12 cellular contexts compared by ENCODE assay signal in the genomic region with DNA sequence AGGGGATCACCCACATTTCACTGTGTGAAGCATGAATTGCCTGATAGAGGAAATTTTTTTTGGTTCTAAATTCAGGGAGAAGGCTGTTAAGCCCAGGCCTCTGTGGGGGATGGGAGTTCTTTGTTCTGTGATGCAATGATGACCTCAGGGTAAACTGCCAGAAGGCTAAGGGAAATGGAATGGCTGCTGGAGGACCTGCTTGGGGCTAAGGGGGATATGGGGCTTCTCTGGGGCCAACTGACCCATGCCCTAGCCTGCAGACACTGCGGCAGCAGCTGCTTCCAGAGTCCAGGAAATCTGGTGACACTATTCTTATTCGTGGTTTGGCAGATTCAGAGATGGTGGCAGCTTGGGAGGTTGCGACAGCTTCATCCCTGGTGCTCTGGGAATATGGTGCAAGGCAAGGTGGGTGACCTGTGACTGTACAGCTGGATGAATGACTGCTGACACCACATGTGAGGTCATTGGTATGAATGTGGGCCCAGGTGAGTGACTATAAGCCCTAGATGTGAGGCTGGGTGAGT. TPM values are rescaled to one million over a fixed set of nuclear protein-coding genes. Genes with fewer than 3 reads are reported as not detected.
DNase-seq lines count a peak whose midpoint lies in the region; ATAC-seq and TF ChIP-seq lines count a peak whose summit lies in the region.
"Had no signal": no experiment of that assay in that cellular context is flagged by ENCODE, and none has a peak within 500 bp of the region (broad histone marks: within the 10 kb centered on the region; RNA-seq: fewer than 3 reads in every experiment).

No MANE protein-coding gene starts in this region.

- BruUV-seq in IMR-90 (replicated peaks; lab: Mats Ljungman, UMichigan) = no TSS peak

- H3K27me3 ChIP-seq in BLaER1 (no peaks in the 10 kb centered on the region), IMR-90 (ENCODE audit: control insufficient read depth, insufficient read depth, low read length) (no peaks in the 10 kb centered on the region), hepatocyte (no peaks in the 10 kb centered on the region)

- no peak overlapping the region for H3K18ac ChIP-seq in IMR-90 (ENCODE audit: low read depth, low read length)

- H3K9me1 ChIP-seq in IMR-90 (ENCODE audit: insufficient read depth, low read length) = peaks cover 12% of the 10 kb centered on the region; the same call in 1 of the 2 replicates

- H3K27ac Mint-ChIP-seq in activated B cell treated with CpG ODN at 0.5 μM for 24 hours = peak overlapping the region; percentile 50
- H3K27ac Mint-ChIP-seq: activated naive CD8-positive, alpha-beta T cell treated with anti-CD3 and anti-CD28 coated beads for 36 hours had no signal

- H3K9ac ChIP-seq in BLaER1 = no peak overlapping the region
- H3K9ac ChIP-seq in IMR-90 (ENCODE audit: low read depth, low read length) = no peak overlapping the region

- no peak overlapping the region for H3K56ac ChIP-seq in IMR-90 (ENCODE audit: extremely low read depth, insufficient read depth, low read length)

- H3K36me3 ChIP-seq in BLaER1 (peaks cover 39% of the 10 kb centered on the region; the same call in 1 of the 2 replicates), IMR-90 (ENCODE audit: control insufficient read depth, insufficient read depth, low read length) (peaks cover 11% of the 10 kb centered on the region), hepatocyte (replicated peaks; ENCODE audit: insufficient read depth, low read depth) (no peaks in the 10 kb centered on the region)

- H3K9me3 ChIP-seq in BLaER1 (no peaks in the 10 kb centered on the region), IMR-90 (ENCODE audit: control insufficient read depth, insufficient read depth, low read length) (no peaks in the 10 kb centered on the region), hepatocyte (ENCODE audit: low read depth) (no peaks in the 10 kb centered on the region)

- no peaks in the 10 kb centered on the region for H3K9me3 Mint-ChIP-seq in activated B cell treated with CpG ODN at 0.5 μM for 24 hours
- H3K9me3 Mint-ChIP-seq: activated naive CD8-positive, alpha-beta T cell treated with anti-CD3 and anti-CD28 coated beads for 36 hours had no signal

- no peak overlapping the region for H2BK15ac ChIP-seq in IMR-90 (ENCODE audit: low read depth, low read length)

- H4K91ac ChIP-seq in IMR-90 (ENCODE audit: insufficient read depth, low read depth, low read length) = no peak overlapping the region

- no peak overlapping the region for H4K5ac ChIP-seq in IMR-90 (ENCODE audit: low read depth, low read length)

- H3K4me2 ChIP-seq in BLaER1 (peak overlapping the region; percentile 56), IMR-90 (ENCODE audit: low read depth, low read length) (no peak overlapping the region), hepatocyte (no peak overlapping the region)

- H3K79me2 ChIP-seq in hepatocyte = no peaks in the 10 kb centered on the region

- no peak for TF ChIP-seq POLR2A in IMR-90 (IDR thresholded peaks at IDR 0.05; ENCODE audit: low read depth, low read length)

- no peaks in the 10 kb centered on the region; a peak in 1 of 4 replicates for H3K79me1 ChIP-seq in IMR-90 (ENCODE audit: low read depth in 1 of 2, low read length in 2 of 2)

- no peak overlapping the region for H2BK20ac ChIP-seq in IMR-90 (ENCODE audit: low read depth, low read length)

- dilution Hi-C loops in IMR-90 (cut with HindIII; ENCODE audit: low sequenced_read_pairs, unreplicated experiment) = no loop called here

- H2BK120ac ChIP-seq in IMR-90 (ENCODE audit: low read depth, low read length) = no peak overlapping the region

- TF ChIP-seq RAD21 in IMR-90 (IDR thresholded peaks at IDR 0.05; ENCODE audit: low read length) = no peak

- H2AFZ ChIP-seq in IMR-90 (replicated peaks; ENCODE audit: low read length, poor library complexity) (no peak overlapping the region), hepatocyte (no peak overlapping the region)

- H3K14ac ChIP-seq in IMR-90 (replicated peaks; ENCODE audit: low read depth, low read length) = no peak overlapping the region

- no peaks in the 10 kb centered on the region for H4K20me1 ChIP-seq in BLaER1
- no peaks in the 10 kb centered on the region for H4K20me1 ChIP-seq in IMR-90 (ENCODE audit: insufficient read depth, low read length)
- no peaks in the 10 kb centered on the region for H4K20me1 ChIP-seq in hepatocyte (ENCODE audit: insufficient read depth, poor library complexity, severe bottlenecking)

- H3K4me1 Mint-ChIP-seq in activated B cell treated with CpG ODN at 0.5 μM for 24 hours = no peaks in the 10 kb centered on the region
- H3K4me1 Mint-ChIP-seq: activated naive CD8-positive, alpha-beta T cell treated with anti-CD3 and anti-CD28 coated beads for 36 hours had no signal

- H2AK9ac ChIP-seq in IMR-90 (replicated peaks; ENCODE audit: low read depth, low read length, poor library complexity) = no peak overlapping the region

- no peaks in the 10 kb centered on the region for H3K27me3 Mint-ChIP-seq in activated B cell treated with CpG ODN at 0.5 μM for 24 hours
- H3K27me3 Mint-ChIP-seq: activated naive CD8-positive, alpha-beta T cell treated with anti-CD3 and anti-CD28 coated beads for 36 hours had no signal

- ATAC-seq in IMR-90 (ENCODE audit: low read depth) (peak; percentile 42), activated B cell treated with CpG ODN at 0.5 μM for 24 hours (ENCODE audit: low read depth) (no peak)
- ATAC-seq: activated CD8-positive, alpha-beta T cell treated with anti-CD3 and anti-CD28 coated beads, Interleukin-2, amount 10 ng/mL, durations not matched to agents 7 days and 5 days had no signal

- peaks cover 24% of the 10 kb centered on the region for H3K36me3 Mint-ChIP-seq in activated B cell treated with CpG ODN at 0.5 μM for 24 hours (ENCODE audit: low read depth)

- no peaks in the 10 kb centered on the region for H3K9me2 ChIP-seq in hepatocyte (replicated peaks; ENCODE audit: insufficient read depth)

- no peak overlapping the region for H2BK5ac ChIP-seq in IMR-90 (ENCODE audit: low read depth, low read length, poor library complexity, severe bottlenecking)

- CTCF ChIA-PET in IMR-90 (lab: Yijun Ruan, JAX) = interaction anchor here (0.6 to 2.2 kb wide), 4 partner anchors 9 to 337 kb away, joined by 3 to 6 read pairs (median 4); no protein-coding TSS in a partner anchor
- CTCF ChIA-PET in activated B cell treated with CpG ODN at 0.5 μM for 24 hours (lab: Charles Lee) = interaction anchor here (1.2 to 1.6 kb wide), 2 partner anchors 9 to 143 kb away, joined by 4 to 5 read pairs; no protein-coding TSS in a partner anchor

- TF ChIP-seq CTCF in IMR-90 (conservative IDR thresholded peaks at IDR 0.05; ENCODE audit: low read depth, low read length) (no peak), activated B cell treated with CpG ODN at 0.5 μM for 24 hours (IDR thresholded peaks at IDR 0.05) (no peak), hepatocyte (IDR thresholded peaks at IDR 0.05; ENCODE audit: poor library complexity) (no peak)

- POLR2A ChIA-PET in IMR-90 (lab: Charles Lee; ENCODE audit: unreplicated experiment) = no interaction called here
- POLR2A ChIA-PET in activated B cell treated with CpG ODN at 0.5 μM for 24 hours (lab: Charles Lee) = interaction anchor here (0.6 kb wide), 1 partner anchor 38 kb away, joined by 5 read pairs; no protein-coding TSS in a partner anchor

- DNase-seq in IMR-90 (peak; percentile 49), activated B cell treated with CpG ODN at 0.5 μM for 24 hours (no peak), hepatocyte (ENCODE audit: low spot score) (peak; percentile 22), DMS153 (lab: John Stamatoyannopoulos, UW) (no peak), NCI-H345 treated with DMSO at 0.1 percent for 48 hours (lab: John Stamatoyannopoulos, UW; ENCODE audit: unreplicated experiment) (no peak), SHP77 treated with DMSO at 0.1 percent for 48 hours (lab: John Stamatoyannopoulos, UW) (no peak), LoVo (ENCODE audit: low spot score) (no peak)
- DNase-seq: activated CD8-positive, alpha-beta T cell treated with anti-CD3 and anti-CD28 coated beads, Interleukin-2, amount 10 ng/mL, durations not matched to agents 7 days and 5 days; activated naive CD8-positive, alpha-beta T cell treated with anti-CD3 and anti-CD28 coated beads for 36 hours; NCI-H1092; NCI-H69 had no signal

- intact Hi-C loops in IMR-90 (cut with micrococcal nuclease) (no loop called here), activated B cell treated with CpG ODN at 0.5 μM for 24 hours (cut with micrococcal nuclease) (no loop called here)

- no peak overlapping the region for H2AK5ac ChIP-seq in IMR-90 (ENCODE audit: low read depth, low read length)

- H3K4me3 Mint-ChIP-seq in activated B cell treated with CpG ODN at 0.5 μM for 24 hours = no peak overlapping the region
- H3K4me3 Mint-ChIP-seq: activated CD8-positive, alpha-beta T cell treated with anti-CD3 and anti-CD28 coated beads, Interleukin-2, amount 10 ng/mL, durations not matched to agents 7 days and 5 days; activated naive CD8-positive, alpha-beta T cell treated with anti-CD3 and anti-CD28 coated beads for 36 hours had no signal

- H3K27ac ChIP-seq in BLaER1 (peak overlapping the region; percentile 35; the same call in 1 of the 2 replicates), IMR-90 (ENCODE audit: insufficient read depth, low read length) (no peak overlapping the region), hepatocyte (no peak overlapping the region)

- H3K4ac ChIP-seq in IMR-90 (ENCODE audit: low read depth, low read length) = no peak overlapping the region

- H3K23ac ChIP-seq in IMR-90 (ENCODE audit: low read depth, low read length) = no peak overlapping the region

- H3K4me1 ChIP-seq in BLaER1 (peaks cover 43% of the 10 kb centered on the region), IMR-90 (ENCODE audit: control insufficient read depth, insufficient read depth, low read length) (peaks cover 11% of the 10 kb centered on the region), hepatocyte (ENCODE audit: insufficient read depth) (no peaks in the 10 kb centered on the region)

- H3K4me3 ChIP-seq in BLaER1 (no peak overlapping the region), IMR-90 (ENCODE audit: insufficient read depth, low read depth, low read length) (no peak overlapping the region), hepatocyte (no peak overlapping the region)

- H4K8ac ChIP-seq in IMR-90 (ENCODE audit: low read depth in 2 of 2, low read length in 2 of 2) = no peak overlapping the region

- WGBS in IMR-90 (ENCODE audit: extremely low coverage in 2 of 2, insufficient read length in 1 of 2), 2 experiments = 83% methylated on average over 1 of the region's 3 CpGs; no CpG with 5 or more reads in 1 of the 2 experiments
- 93% methylated on average over 3 of the region's 3 CpGs for WGBS in hepatocyte (ENCODE audit: low lambda C conversion rate, missing lambda C conversion rate)

- in situ Hi-C loops in IMR-90 (cut with MboI; ENCODE audit: low sequenced_read_pairs) = no loop called here

RNA-seq across cellular contexts. Expression of a gene that starts 30.3 kb away (rescaled TPM):
- total RNA-seq in IMR-90 (2012; rRNA removed) (492 and 516 TPM in 2 replicates), activated B cell treated with CpG ODN at 0.5 μM for 24 hours (274 and 296 TPM in 2 replicates), hepatocyte (234 and 250 TPM in 2 replicates)
- polyA plus RNA-seq in IMR-90 (2012; rRNA removed) (291 and 292 TPM in 2 replicates), hepatocyte (259 and 284 TPM in 2 replicates)
- polyA plus RNA-seq in IMR-90 (2012; cell fraction: cytosol; rRNA removed) = 120 and 175 TPM in 2 replicates
- polyA plus RNA-seq in IMR-90 (2012; cell fraction: nucleus; rRNA removed; ENCODE audit: low replicate concordance) = 208 and 316 TPM in 2 replicates

RNA-seq across cellular contexts. Expression of a gene that starts 37.6 kb away (rescaled TPM):
- total RNA-seq in IMR-90 (2012; rRNA removed) (13.9 and 16.1 TPM in 2 replicates), activated B cell treated with CpG ODN at 0.5 μM for 24 hours (27.4 and 28.8 TPM in 2 replicates), hepatocyte (13.4 and 38.2 TPM in 2 replicates)
- polyA plus RNA-seq in IMR-90 (2012; rRNA removed) (19.3 and 20.4 TPM in 2 replicates), hepatocyte (15.3 and 15.8 TPM in 2 replicates)
- 7.4 and 21.5 TPM in 2 replicates for polyA plus RNA-seq in IMR-90 (2012; cell fraction: cytosol; rRNA removed)
- 58.3 and 59.6 TPM in 2 replicates for polyA plus RNA-seq in IMR-90 (2012; cell fraction: nucleus; rRNA removed; ENCODE audit: low replicate concordance)

RNA-seq across cellular contexts. Expression of a gene that starts 52.6 kb away (rescaled TPM):
- total RNA-seq in IMR-90 (2012; rRNA removed) (11.7 and 14.9 TPM in 2 replicates), activated B cell treated with CpG ODN at 0.5 μM for 24 hours (5.4 and 6.4 TPM in 2 replicates), hepatocyte (7.6 and 8.2 TPM in 2 replicates)
- polyA plus RNA-seq in IMR-90 (2012; rRNA removed) (9.9 and 11.4 TPM in 2 replicates), hepatocyte (6.0 and 7.0 TPM in 2 replicates)
- 6.4 and 9.0 TPM in 2 replicates for polyA plus RNA-seq in IMR-90 (2012; cell fraction: cytosol; rRNA removed)
- polyA plus RNA-seq in IMR-90 (2012; cell fraction: nucleus; rRNA removed; ENCODE audit: low replicate concordance) = 3.5 and 4.0 TPM in 2 replicates

RNA-seq across cellular contexts. Expression of a gene that starts 54.2 kb away (rescaled TPM):
- total RNA-seq in IMR-90 (2012; rRNA removed) (8.1 and 9.3 TPM in 2 replicates), activated B cell treated with CpG ODN at 0.5 μM for 24 hours (30.4 and 34.1 TPM in 2 replicates), hepatocyte (22.1 and 22.5 TPM in 2 replicates)
- polyA plus RNA-seq in IMR-90 (2012; rRNA removed) (17.9 and 18.2 TPM in 2 replicates), hepatocyte (39.1 and 41.4 TPM in 2 replicates)
- 12.1 and 14.7 TPM in 2 replicates for polyA plus RNA-seq in IMR-90 (2012; cell fraction: cytosol; rRNA removed)
- polyA plus RNA-seq in IMR-90 (2012; cell fraction: nucleus; rRNA removed; ENCODE audit: low replicate concordance) = 44.2 and 48.5 TPM in 2 replicates

Comparison
In these comparisons a context has a peak if more than half of its experiments do, and no peak if none do; other contexts are left out.
1. DNase-seq: peak in IMR-90 (single experiment) and hepatocyte (single experiment); none in activated B cell treated with CpG ODN at 0.5 μM for 24 hours (single experiment), DMS153 (single experiment), NCI-H345 treated with DMSO at 0.1 percent for 48 hours (single experiment), SHP77 treated with DMSO at 0.1 percent for 48 hours (single experiment) and LoVo (single experiment).